20 cellular contexts compared by ENCODE assay signal in the genomic region with DNA sequence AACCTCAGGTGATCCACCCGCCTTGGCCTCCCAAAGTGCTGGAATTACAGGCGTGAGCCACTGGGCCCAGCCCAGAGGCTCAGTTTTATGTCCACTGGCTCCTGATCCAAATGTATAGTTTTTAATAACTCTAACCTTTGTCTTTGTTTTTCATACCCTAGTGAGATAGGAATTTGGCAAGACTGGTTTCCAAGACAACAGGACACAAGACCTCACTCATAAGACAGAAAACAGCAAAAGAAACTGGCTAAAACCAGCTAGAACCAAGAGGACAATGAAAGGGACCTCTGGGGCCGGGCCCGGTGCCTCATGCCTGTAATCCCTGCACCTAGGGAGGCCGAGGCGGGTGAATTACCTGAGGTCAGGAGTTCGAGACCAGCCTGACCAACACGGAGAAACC. TPM values are rescaled to one million over a fixed set of nuclear protein-coding genes. Genes with fewer than 3 reads are reported as not detected.
DNase-seq lines count a peak whose midpoint lies in the region; ATAC-seq and TF ChIP-seq lines count a peak whose summit lies in the region.
"Had no signal": no experiment of that assay in that cellular context is flagged by ENCODE, and none has a peak within 500 bp of the region (broad histone marks: within the 10 kb centered on the region; RNA-seq: fewer than 3 reads in every experiment).

No MANE protein-coding gene starts in this region.

- no peaks in the 10 kb centered on the region for H3K27me3 Mint-ChIP-seq in activated CD4-positive, alpha-beta memory T cell treated with anti-CD3 and anti-CD28 coated beads, Interleukin-2, amount 10 ng/mL, durations not matched to agents 7 days and 5 days
- H3K27me3 Mint-ChIP-seq in activated CD4-positive, alpha-beta memory T cell treated with anti-CD3 and anti-CD28 coated beads for 36 hours, result no peaks in the 10 kb centered on the region
- H3K27me3 Mint-ChIP-seq: memory B cell had no signal

- H3K9me3 ChIP-seq in transverse colon, result no peaks in the 10 kb centered on the region
- H3K9me3 ChIP-seq: upper lobe of left lung had no signal

- H3K4me1 ChIP-seq in transverse colon, result no peaks in the 10 kb centered on the region

- peaks cover 5% of the 10 kb centered on the region for H3K9me3 Mint-ChIP-seq in activated CD4-positive, alpha-beta memory T cell treated with anti-CD3 and anti-CD28 coated beads, Interleukin-2, amount 10 ng/mL, durations not matched to agents 7 days and 5 days
- H3K9me3 Mint-ChIP-seq in activated CD4-positive, alpha-beta memory T cell treated with anti-CD3 and anti-CD28 coated beads for 36 hours, result no peaks in the 10 kb centered on the region
- no peaks in the 10 kb centered on the region for H3K9me3 Mint-ChIP-seq in activated naive CD4-positive, alpha-beta T cell treated with anti-CD3 and anti-CD28 coated beads, Interleukin-2, amount 50 U/mL, for 72 hours
- H3K9me3 Mint-ChIP-seq: activated T-helper 1 cell treated with anti-CD3 and anti-CD28 coated beads, Interleukin-12 subunit alpha, Interleukin-12 subunit beta, Interleukin-2, Interleukin-4 antibody, amounts not matched to agents 30 ng/mL and 10 ng/mL and 1 ng/mL, durations not matched to agents 14 hours and 24 hours and 36 hours; memory B cell had no signal

- DNase-seq in activated CD4-positive, alpha-beta memory T cell treated with anti-CD3 and anti-CD28 coated beads, Interleukin-2, amount 10 ng/mL, durations not matched to agents 7 days and 5 days, result no peak
- no peak for DNase-seq in activated CD4-positive, alpha-beta memory T cell treated with anti-CD3 and anti-CD28 coated beads for 36 hours
- DNase-seq in activated naive CD4-positive, alpha-beta T cell treated with anti-CD3 and anti-CD28 coated beads, Interleukin-2, amount 50 U/mL, for 72 hours (ENCODE audit: low spot score in 2 of 2), result no peak
- peak; percentile 53 for DNase-seq in fibroblast of the conjunctiva (ENCODE audit: low read depth)
- no peak for DNase-seq in sciatic nerve (ENCODE audit: low spot score)
- no peak for DNase-seq in activated gamma-delta T cell (lab: John Stamatoyannopoulos, UW)
- DNase-seq in transverse colon, result no peak
- DNase-seq: DMS53, dorsolateral prefrontal cortex, head of caudate nucleus, NCI-H1417, NCI-H526, upper lobe of left lung had no signal

- WGBS in transverse colon (ENCODE audit: low coverage in 1 of 2), 2 donors, result 80 to 83% methylated on average over 1 to 8 of the region's 8 CpGs

- H3K36me3 ChIP-seq in transverse colon, result no peaks in the 10 kb centered on the region
- H3K36me3 ChIP-seq: upper lobe of left lung had no signal

- no peak overlapping the region for H3K27ac ChIP-seq in transverse colon

- POLR2A ChIA-PET in activated CD4-positive, alpha-beta memory T cell treated with anti-CD3 and anti-CD28 coated beads, Interleukin-2, amount 10 ng/mL, durations not matched to agents 7 days and 5 days (lab: Charles Lee), result interaction anchor here (1.3 kb wide), 1 partner anchor 132 kb away, joined by 3 read pairs; no protein-coding TSS in a partner anchor
- POLR2A ChIA-PET in activated CD4-positive, alpha-beta memory T cell treated with anti-CD3 and anti-CD28 coated beads for 36 hours (lab: Charles Lee), result no interaction called here

- H3K4me3 ChIP-seq in transverse colon, result no peak overlapping the region

- no peak for TF ChIP-seq EP300 in transverse colon (IDR thresholded peaks at IDR 0.05; ENCODE audit: low read depth)

- TF ChIP-seq POLR2A in transverse colon (IDR thresholded peaks at IDR 0.05), result no peak

- peaks cover 25% of the 10 kb centered on the region for H3K4me1 Mint-ChIP-seq in activated CD4-positive, alpha-beta memory T cell treated with anti-CD3 and anti-CD28 coated beads, Interleukin-2, amount 10 ng/mL, durations not matched to agents 7 days and 5 days
- H3K4me1 Mint-ChIP-seq in activated CD4-positive, alpha-beta memory T cell treated with anti-CD3 and anti-CD28 coated beads for 36 hours (ENCODE audit: low read depth), result peaks cover 9% of the 10 kb centered on the region

- TF ChIP-seq CTCF in transverse colon (IDR thresholded peaks at IDR 0.05), result no peak

- intact Hi-C loops in activated CD4-positive, alpha-beta memory T cell treated with anti-CD3 and anti-CD28 coated beads for 36 hours (cut with micrococcal nuclease), result no loop called here
- intact Hi-C loops in sciatic nerve (cut with DNase I) (no loop called here), transverse colon (cut with DNase I; ENCODE audit: low total_unique reads) (no loop called here)

- H3K27me3 ChIP-seq in transverse colon, result no peaks in the 10 kb centered on the region
- H3K27me3 ChIP-seq: dorsolateral prefrontal cortex, upper lobe of left lung had no signal

- ATAC-seq in activated naive CD4-positive, alpha-beta T cell treated with anti-CD3 and anti-CD28 coated beads, Interleukin-2, amount 50 U/mL, for 72 hours, result no peak
- ATAC-seq in sciatic nerve (peak; percentile 19), GM18861 (IDR thresholded peaks at IDR 0.05; ENCODE audit: unreplicated experiment) (no peak)
- ATAC-seq: Right ventricle myocardium inferior had no signal

- in situ Hi-C loops in transverse colon (cut with MboI; ENCODE audit: low pct_ligation_motif_present in 1 of 4, low pct_unique_long_range_greater_than_20kb in 1 of 4, low sequenced_read_pairs in 3 of 4), result no loop called here

- CTCF ChIA-PET in activated CD4-positive, alpha-beta memory T cell treated with anti-CD3 and anti-CD28 coated beads, Interleukin-2, amount 10 ng/mL, durations not matched to agents 7 days and 5 days (lab: Charles Lee), result interaction anchor here (0.9 to 2.1 kb wide), 8 partner anchors 12 to 172 kb away, joined by 3 to 9 read pairs (median 5); partner anchors contain the start of genes AP2A1, PTOV1 and TSKS
- CTCF ChIA-PET in activated CD4-positive, alpha-beta memory T cell treated with anti-CD3 and anti-CD28 coated beads for 36 hours (lab: Charles Lee), result interaction anchor here (0.6 to 2.2 kb wide), 8 partner anchors 14 to 265 kb away, joined by 3 to 8 read pairs (median 4); partner anchors contain the start of gene AP2A1

- no peaks in the 10 kb centered on the region for H3K36me3 Mint-ChIP-seq in activated CD4-positive, alpha-beta memory T cell treated with anti-CD3 and anti-CD28 coated beads, Interleukin-2, amount 10 ng/mL, durations not matched to agents 7 days and 5 days (ENCODE audit: low read depth)
- H3K36me3 Mint-ChIP-seq in activated CD4-positive, alpha-beta memory T cell treated with anti-CD3 and anti-CD28 coated beads for 36 hours, result no peaks in the 10 kb centered on the region
- no peaks in the 10 kb centered on the region for H3K36me3 Mint-ChIP-seq in activated naive CD4-positive, alpha-beta T cell treated with anti-CD3 and anti-CD28 coated beads, Interleukin-2, amount 50 U/mL, for 72 hours
- H3K36me3 Mint-ChIP-seq: memory B cell had no signal

- peak overlapping the region; percentile 40 for H3K27ac Mint-ChIP-seq in activated CD4-positive, alpha-beta memory T cell treated with anti-CD3 and anti-CD28 coated beads, Interleukin-2, amount 10 ng/mL, durations not matched to agents 7 days and 5 days
- H3K27ac Mint-ChIP-seq in activated CD4-positive, alpha-beta memory T cell treated with anti-CD3 and anti-CD28 coated beads for 36 hours, result no peak overlapping the region
- H3K27ac Mint-ChIP-seq in activated naive CD4-positive, alpha-beta T cell treated with anti-CD3 and anti-CD28 coated beads, Interleukin-2, amount 50 U/mL, for 72 hours, result peak overlapping the region; percentile 65 to 76
- H3K27ac Mint-ChIP-seq: memory B cell had no signal

- peak overlapping the region; percentile 76 for H3K4me3 Mint-ChIP-seq in activated CD4-positive, alpha-beta memory T cell treated with anti-CD3 and anti-CD28 coated beads, Interleukin-2, amount 10 ng/mL, durations not matched to agents 7 days and 5 days
- no peak overlapping the region for H3K4me3 Mint-ChIP-seq in activated CD4-positive, alpha-beta memory T cell treated with anti-CD3 and anti-CD28 coated beads for 36 hours

RNA-seq across cellular contexts. Expression of gene CPT1C, which starts 27.6 kb away (rescaled TPM):
- 1 to 10 TPM; 1.9 to 2.9 TPM for total RNA-seq in activated CD4-positive, alpha-beta memory T cell treated with anti-CD3 and anti-CD28 coated beads, Interleukin-2, amount 10 ng/mL, durations not matched to agents 7 days and 5 days
- 1 to 10 TPM; 1.4 to 1.6 TPM for total RNA-seq in activated CD4-positive, alpha-beta memory T cell treated with anti-CD3 and anti-CD28 coated beads for 36 hours
- 1 to 10 TPM; 4.1 to 4.3 TPM for total RNA-seq in activated naive CD4-positive, alpha-beta T cell treated with anti-CD3 and anti-CD28 coated beads, Interleukin-2, amount 50 U/mL, for 72 hours
- total RNA-seq in sciatic nerve (5.9 TPM), transverse colon (10 to 100 TPM in 1 of 4 donors, 1 to 10 TPM in 3; 1.5 to 10.9 (median 2.2) TPM)

RNA-seq across cellular contexts. Expression of gene ADM5, which starts 29.1 kb away (rescaled TPM):
- total RNA-seq in activated CD4-positive, alpha-beta memory T cell treated with anti-CD3 and anti-CD28 coated beads, Interleukin-2, amount 10 ng/mL, durations not matched to agents 7 days and 5 days, result 1 to 10 TPM; 2.6 to 2.9 TPM
- 1 to 10 TPM; 2.9 to 3.0 TPM for total RNA-seq in activated CD4-positive, alpha-beta memory T cell treated with anti-CD3 and anti-CD28 coated beads for 36 hours
- 1 to 10 TPM; 5.6 to 6.2 TPM for total RNA-seq in activated naive CD4-positive, alpha-beta T cell treated with anti-CD3 and anti-CD28 coated beads, Interleukin-2, amount 50 U/mL, for 72 hours
- total RNA-seq in sciatic nerve (3.7 TPM), transverse colon (under 1 TPM in 2 of 4 donors, not detected in 2; 0.41 to 0.95 TPM)

RNA-seq across cellular contexts. Expression of gene PRMT1, which starts 41.4 kb away (rescaled TPM):
- 100 to 1,000 TPM; 103 to 108 TPM for total RNA-seq in activated CD4-positive, alpha-beta memory T cell treated with anti-CD3 and anti-CD28 coated beads, Interleukin-2, amount 10 ng/mL, durations not matched to agents 7 days and 5 days
- total RNA-seq in activated CD4-positive, alpha-beta memory T cell treated with anti-CD3 and anti-CD28 coated beads for 36 hours, result 100 to 1,000 TPM; 315 to 325 TPM
- total RNA-seq in activated naive CD4-positive, alpha-beta T cell treated with anti-CD3 and anti-CD28 coated beads, Interleukin-2, amount 50 U/mL, for 72 hours, result 100 to 1,000 TPM; 248 to 309 TPM
- total RNA-seq in sciatic nerve (103 TPM), transverse colon (100 to 1,000 TPM in 1 of 4 donors, 10 to 100 TPM in 3; 45.6 to 116 (median 70.3) TPM)

RNA-seq across cellular contexts. Expression of gene TSKS, which starts 44.6 kb away (rescaled TPM):
- total RNA-seq in activated CD4-positive, alpha-beta memory T cell treated with anti-CD3 and anti-CD28 coated beads, Interleukin-2, amount 10 ng/mL, durations not matched to agents 7 days and 5 days, result under 1 TPM; 0.63 to 0.86 TPM
- under 1 TPM; 0.40 to 0.63 TPM for total RNA-seq in activated CD4-positive, alpha-beta memory T cell treated with anti-CD3 and anti-CD28 coated beads for 36 hours
- 1 to 10 TPM in 1 of 2 donors, under 1 TPM in 1; 0.57 to 1.9 TPM for total RNA-seq in activated naive CD4-positive, alpha-beta T cell treated with anti-CD3 and anti-CD28 coated beads, Interleukin-2, amount 50 U/mL, for 72 hours
- total RNA-seq in sciatic nerve (0.85 TPM), transverse colon (10 to 100 TPM in 1 of 4 donors, under 1 TPM in 2, not detected in 1; 0.32 to 12.7 (median 0.82) TPM)
- total RNA-seq: A673, H1, HT-29 had no signal

RNA-seq across cellular contexts. Expression of gene AP2A1, which starts 48.3 kb away (rescaled TPM):
- total RNA-seq in activated CD4-positive, alpha-beta memory T cell treated with anti-CD3 and anti-CD28 coated beads, Interleukin-2, amount 10 ng/mL, durations not matched to agents 7 days and 5 days, result 10 to 100 TPM; 78.0 to 79.2 TPM
- total RNA-seq in activated CD4-positive, alpha-beta memory T cell treated with anti-CD3 and anti-CD28 coated beads for 36 hours, result 10 to 100 TPM; 86.0 to 88.4 TPM
- total RNA-seq in activated naive CD4-positive, alpha-beta T cell treated with anti-CD3 and anti-CD28 coated beads, Interleukin-2, amount 50 U/mL, for 72 hours, result 100 to 1,000 TPM in 1 of 2 donors, 10 to 100 TPM in 1; 79.0 to 137 TPM
- total RNA-seq in sciatic nerve, result 74.3 TPM
- 100 to 1,000 TPM in 2 of 4 donors, 10 to 100 TPM in 2; 71.1 to 125 (median 93.0) TPM for total RNA-seq in transverse colon
